ENCODE assay signal across 17 cellular contexts in genomic region chr4:87490664-87491369, GRCh38. TPM values are rescaled to one million over a fixed set of nuclear protein-coding genes. Genes with fewer than 3 reads are reported as not detected.
"Had no signal": no experiment of that assay in that cellular context is flagged by ENCODE, and none has a peak within 500 bp of the region (broad histone marks: within the 10 kb centered on the region; RNA-seq: fewer than 3 reads in every experiment).

No MANE protein-coding gene starts in this region.

- H3K27ac Mint-ChIP-seq: activated CD4-positive, alpha-beta T cell treated with anti-CD3 and anti-CD28 coated beads for 36 hours; activated CD8-positive, alpha-beta T cell treated with anti-CD3 and anti-CD28 coated beads for 36 hours; activated naive CD8-positive, alpha-beta T cell treated with anti-CD3 and anti-CD28 coated beads, Interleukin-2, amount 50 U/mL, for 24 hours; activated T-helper 1 cell treated with anti-CD3 and anti-CD28 coated beads, Interleukin-12 subunit alpha, Interleukin-12 subunit beta, Interleukin-2, Interleukin-4 antibody, amounts not matched to agents 30 ng/mL and 10 ng/mL and 1 ng/mL, durations not matched to agents 14 hours and 24 hours and 36 hours; naive B cell; stimulated activated memory B cell treated with anti-CD40 and anti-IgM and Interleukin-4, amounts not matched to agents 10 μg/mL and 1 μg/mL and 100 μg/mL, for 72 hours had no signal

- H3K27ac ChIP-seq: cardiac muscle cell, colonic mucosa, hepatocyte, spleen had no signal

- H3K27me3 Mint-ChIP-seq: activated CD4-positive, alpha-beta T cell treated with anti-CD3 and anti-CD28 coated beads for 36 hours; activated CD8-positive, alpha-beta T cell treated with anti-CD3 and anti-CD28 coated beads for 36 hours; activated naive CD8-positive, alpha-beta T cell treated with anti-CD3 and anti-CD28 coated beads, Interleukin-2, amount 50 U/mL, for 24 hours; naive B cell; stimulated activated memory B cell treated with anti-CD40 and anti-IgM and Interleukin-4, amounts not matched to agents 10 μg/mL and 1 μg/mL and 100 μg/mL, for 72 hours had no signal

- DNase-seq: activated CD4-positive, alpha-beta T cell treated with anti-CD3 and anti-CD28 coated beads for 36 hours; activated CD8-positive, alpha-beta T cell treated with anti-CD3 and anti-CD28 coated beads for 36 hours; activated naive CD4-positive, alpha-beta T cell; activated naive CD8-positive, alpha-beta T cell treated with anti-CD3 and anti-CD28 coated beads, Interleukin-2, amount 50 U/mL, for 24 hours; colonic mucosa; midbrain; naive B cell; spleen; stimulated activated CD4-positive, alpha-beta T cell treated with anti-CD3 and anti-CD28 coated beads, Interleukin-1b, Interleukin-23, amount 100 ng/mL, for 48 hours; substantia nigra; trophoblast cell had no signal

- H3K4me3 ChIP-seq: cardiac muscle cell, colonic mucosa, hepatocyte, lung, spleen had no signal

- H3K27me3 ChIP-seq: cardiac muscle cell, colonic mucosa, hepatocyte, spleen had no signal

- H3K79me2 ChIP-seq: hepatocyte had no signal

- H3K4me1 Mint-ChIP-seq: activated naive CD8-positive, alpha-beta T cell treated with anti-CD3 and anti-CD28 coated beads, Interleukin-2, amount 50 U/mL, for 24 hours; naive B cell; stimulated activated memory B cell treated with anti-CD40 and anti-IgM and Interleukin-4, amounts not matched to agents 10 μg/mL and 1 μg/mL and 100 μg/mL, for 72 hours had no signal

- H3K9me3 ChIP-seq: colonic mucosa had no signal

- H3K4me1 ChIP-seq: colonic mucosa had no signal

- H2AFZ ChIP-seq: hepatocyte had no signal

- H3K36me3 ChIP-seq: cardiac muscle cell, colonic mucosa had no signal

- ATAC-seq: activated CD4-positive, alpha-beta T cell treated with anti-CD3 and anti-CD28 coated beads for 36 hours; activated CD8-positive, alpha-beta T cell treated with anti-CD3 and anti-CD28 coated beads for 36 hours; activated naive CD8-positive, alpha-beta T cell treated with anti-CD3 and anti-CD28 coated beads, Interleukin-2, amount 50 U/mL, for 24 hours; stimulated activated memory B cell treated with anti-CD40 and anti-IgM and Interleukin-4, amounts not matched to agents 10 μg/mL and 1 μg/mL and 100 μg/mL, for 72 hours had no signal

- H3K4me2 ChIP-seq: hepatocyte had no signal

- H3K9me3 Mint-ChIP-seq: activated CD8-positive, alpha-beta T cell treated with anti-CD3 and anti-CD28 coated beads for 36 hours; activated naive CD8-positive, alpha-beta T cell treated with anti-CD3 and anti-CD28 coated beads, Interleukin-2, amount 50 U/mL, for 24 hours; activated T-helper 1 cell treated with anti-CD3 and anti-CD28 coated beads, Interleukin-12 subunit alpha, Interleukin-12 subunit beta, Interleukin-2, Interleukin-4 antibody, amounts not matched to agents 30 ng/mL and 10 ng/mL and 1 ng/mL, durations not matched to agents 14 hours and 24 hours and 36 hours had no signal

- H3K4me3 Mint-ChIP-seq: activated CD4-positive, alpha-beta T cell treated with anti-CD3 and anti-CD28 coated beads for 36 hours; activated CD8-positive, alpha-beta T cell treated with anti-CD3 and anti-CD28 coated beads for 36 hours; activated naive CD8-positive, alpha-beta T cell treated with anti-CD3 and anti-CD28 coated beads, Interleukin-2, amount 50 U/mL, for 24 hours; activated T-helper 1 cell treated with anti-CD3 and anti-CD28 coated beads, Interleukin-12 subunit alpha, Interleukin-12 subunit beta, Interleukin-2, Interleukin-4 antibody, amounts not matched to agents 30 ng/mL and 10 ng/mL and 1 ng/mL, durations not matched to agents 14 hours and 24 hours and 36 hours; naive B cell; stimulated activated memory B cell treated with anti-CD40 and anti-IgM and Interleukin-4, amounts not matched to agents 10 μg/mL and 1 μg/mL and 100 μg/mL, for 72 hours had no signal

RNA-seq across cellular contexts. Expression of gene SPARCL1, which starts 38.4 kb away (rescaled TPM):
- total RNA-seq: activated CD4-positive, alpha-beta T cell treated with anti-CD3 and anti-CD28 coated beads for 36 hours; activated CD8-positive, alpha-beta T cell treated with anti-CD3 and anti-CD28 coated beads for 36 hours; activated T-helper 1 cell treated with anti-CD3 and anti-CD28 coated beads, Interleukin-12 subunit alpha, Interleukin-12 subunit beta, Interleukin-2, Interleukin-4 antibody, amounts not matched to agents 30 ng/mL and 10 ng/mL and 1 ng/mL, durations not matched to agents 14 hours and 24 hours and 36 hours; cardiac muscle cell; kidney epithelial cell had no signal
